In the genomic region with DNA sequence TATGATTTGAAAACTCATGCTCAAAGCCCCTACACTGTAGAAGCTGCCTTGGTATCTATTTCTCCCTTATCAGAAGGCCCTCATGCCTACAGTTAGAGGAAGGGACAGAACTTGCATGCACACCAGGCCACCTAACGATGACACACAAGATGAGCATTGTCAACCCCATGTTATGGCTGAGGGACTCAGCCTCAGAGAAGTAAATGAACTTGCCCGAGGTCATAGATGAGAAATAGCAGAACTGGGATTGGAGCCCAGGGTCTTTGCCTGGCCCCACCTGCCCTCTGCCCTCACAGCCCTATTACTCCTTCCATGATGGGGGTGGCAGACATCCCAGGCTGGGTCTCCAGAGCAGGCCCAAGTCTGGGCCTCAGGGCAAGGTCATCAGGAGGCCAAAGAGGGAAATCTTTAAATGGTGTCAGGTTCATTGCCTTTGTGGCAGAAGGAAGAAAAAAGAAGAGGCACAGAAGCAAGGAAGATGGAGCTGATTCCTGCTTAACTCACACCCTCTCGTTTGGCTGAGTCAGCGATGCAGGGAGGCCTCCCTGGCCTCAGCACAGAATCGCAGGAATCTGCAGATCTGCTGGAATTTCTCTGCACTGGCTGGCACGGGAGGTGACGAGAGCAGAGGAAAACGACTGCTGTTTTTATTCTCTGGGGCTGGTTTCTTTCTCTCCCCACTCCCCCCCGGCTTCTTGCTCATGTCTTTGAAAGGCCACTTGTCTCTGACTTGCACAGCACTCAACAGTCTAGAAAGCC, we compare ENCODE assay signal across 1 cellular context.
TF ChIP-seq lines count a peak whose summit lies in the region.

No MANE protein-coding gene starts in this region.

TF ChIP-seq in WTC11, 78 proteins besides CTCF, POLR2A, EP300 and RAD21 (continued from another document):
- TF ChIP-seq ZNF532 (CRISPR knock-in tag; IDR thresholded peaks at IDR 0.05; ENCODE audit: borderline replicate concordance) (no peak), FOXK1 (CRISPR knock-in tag; IDR thresholded peaks at IDR 0.05) (no peak), JUN (CRISPR knock-in tag; IDR thresholded peaks at IDR 0.05) (no peak), ZNF396 (CRISPR knock-in tag; IDR thresholded peaks at IDR 0.05; ENCODE audit: borderline replicate concordance) (no peak), ZMAT4 (CRISPR knock-in tag; IDR thresholded peaks at IDR 0.05) (no peak), KAT7 (CRISPR knock-in tag; IDR thresholded peaks at IDR 0.05; ENCODE audit: borderline replicate concordance) (no peak), NFE2L1 (CRISPR knock-in tag; IDR thresholded peaks at IDR 0.05) (no peak)
- TF ChIP-seq, protein P1, sequence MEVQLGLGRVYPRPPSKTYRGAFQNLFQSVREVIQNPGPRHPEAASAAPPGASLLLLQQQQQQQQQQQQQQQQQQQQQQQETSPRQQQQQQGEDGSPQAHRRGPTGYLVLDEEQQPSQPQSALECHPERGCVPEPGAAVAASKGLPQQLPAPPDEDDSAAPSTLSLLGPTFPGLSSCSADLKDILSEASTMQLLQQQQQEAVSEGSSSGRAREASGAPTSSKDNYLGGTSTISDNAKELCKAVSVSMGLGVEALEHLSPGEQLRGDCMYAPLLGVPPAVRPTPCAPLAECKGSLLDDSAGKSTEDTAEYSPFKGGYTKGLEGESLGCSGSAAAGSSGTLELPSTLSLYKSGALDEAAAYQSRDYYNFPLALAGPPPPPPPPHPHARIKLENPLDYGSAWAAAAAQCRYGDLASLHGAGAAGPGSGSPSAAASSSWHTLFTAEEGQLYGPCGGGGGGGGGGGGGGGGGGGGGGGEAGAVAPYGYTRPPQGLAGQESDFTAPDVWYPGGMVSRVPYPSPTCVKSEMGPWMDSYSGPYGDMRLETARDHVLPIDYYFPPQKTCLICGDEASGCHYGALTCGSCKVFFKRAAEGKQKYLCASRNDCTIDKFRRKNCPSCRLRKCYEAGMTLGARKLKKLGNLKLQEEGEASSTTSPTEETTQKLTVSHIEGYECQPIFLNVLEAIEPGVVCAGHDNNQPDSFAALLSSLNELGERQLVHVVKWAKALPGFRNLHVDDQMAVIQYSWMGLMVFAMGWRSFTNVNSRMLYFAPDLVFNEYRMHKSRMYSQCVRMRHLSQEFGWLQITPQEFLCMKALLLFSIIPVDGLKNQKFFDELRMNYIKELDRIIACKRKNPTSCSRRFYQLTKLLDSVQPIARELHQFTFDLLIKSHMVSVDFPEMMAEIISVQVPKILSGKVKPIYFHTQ (CRISPR knock-in tag; IDR thresholded peaks at IDR 0.05), result no peak
- TF ChIP-seq, protein P2, sequence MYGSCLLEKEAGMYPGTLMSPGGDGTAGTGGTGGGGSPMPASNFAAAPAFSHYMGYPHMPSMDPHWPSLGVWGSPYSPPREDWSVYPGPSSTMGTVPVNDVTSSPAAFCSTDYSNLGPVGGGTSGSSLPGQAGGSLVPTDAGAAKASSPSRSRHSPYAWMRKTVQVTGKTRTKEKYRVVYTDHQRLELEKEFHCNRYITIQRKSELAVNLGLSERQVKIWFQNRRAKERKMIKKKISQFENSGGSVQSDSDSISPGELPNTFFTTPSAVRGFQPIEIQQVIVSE (CRISPR knock-in tag; IDR thresholded peaks at IDR 0.05; ENCODE audit: borderline replicate concordance), result no peak
- TF ChIP-seq, protein P3, sequence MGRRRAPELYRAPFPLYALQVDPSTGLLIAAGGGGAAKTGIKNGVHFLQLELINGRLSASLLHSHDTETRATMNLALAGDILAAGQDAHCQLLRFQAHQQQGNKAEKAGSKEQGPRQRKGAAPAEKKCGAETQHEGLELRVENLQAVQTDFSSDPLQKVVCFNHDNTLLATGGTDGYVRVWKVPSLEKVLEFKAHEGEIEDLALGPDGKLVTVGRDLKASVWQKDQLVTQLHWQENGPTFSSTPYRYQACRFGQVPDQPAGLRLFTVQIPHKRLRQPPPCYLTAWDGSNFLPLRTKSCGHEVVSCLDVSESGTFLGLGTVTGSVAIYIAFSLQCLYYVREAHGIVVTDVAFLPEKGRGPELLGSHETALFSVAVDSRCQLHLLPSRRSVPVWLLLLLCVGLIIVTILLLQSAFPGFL (CRISPR knock-in tag; IDR thresholded peaks at IDR 0.05; ENCODE audit: borderline replicate concordance), result no peak
